Comparison of ENCODE assay signal across 26 cellular contexts in genomic region chr11:116680349-116681125, GRCh38.
"Had no signal": no experiment of that assay in that cellular context is flagged by ENCODE, and none has a peak within 500 bp of the region (broad histone marks: within the 10 kb centered on the region; RNA-seq: fewer than 3 reads in every experiment).

No MANE protein-coding gene starts in this region.

- H3K27me3 ChIP-seq: breast epithelium, colonic mucosa, dorsolateral prefrontal cortex, upper lobe of left lung had no signal

- H3K27ac Mint-ChIP-seq: activated naive CD8-positive, alpha-beta T cell; activated T-cell treated with anti-CD3 and anti-CD28 coated beads, Interleukin-2, amount 50 U/mL, for 24 hours; activated T-helper 2 cell treated with anti-CD3 and anti-CD28 coated beads, Interferon-gamma antibody, Interleukin-2, Interleukin-4, amounts not matched to agents 10 μg/mL and 5 μg/mL and 100 μg/mL, durations not matched to agents 14 hours and 24 hours and 36 hours; effector memory CD8-positive, alpha-beta T cell; memory B cell; nephron had no signal

- H3K9me3 ChIP-seq: colonic mucosa, esophagus squamous epithelium, thoracic aorta had no signal

- H3K4me3 ChIP-seq: breast epithelium, colonic mucosa, dorsolateral prefrontal cortex, esophagus squamous epithelium, heart right ventricle, thoracic aorta, upper lobe of left lung had no signal

- H3K27ac ChIP-seq: breast epithelium, colonic mucosa, dorsolateral prefrontal cortex, esophagus squamous epithelium, heart right ventricle, thoracic aorta, upper lobe of left lung, WERI-Rb-1 had no signal

- H3K9me3 Mint-ChIP-seq: activated T-helper 2 cell treated with anti-CD3 and anti-CD28 coated beads, Interferon-gamma antibody, Interleukin-2, Interleukin-4, amounts not matched to agents 10 μg/mL and 5 μg/mL and 100 μg/mL, durations not matched to agents 14 hours and 24 hours and 36 hours; effector memory CD8-positive, alpha-beta T cell had no signal

- H3K36me3 Mint-ChIP-seq: activated naive CD8-positive, alpha-beta T cell; memory B cell had no signal

- H3K4me3 Mint-ChIP-seq: activated naive CD8-positive, alpha-beta T cell; activated T-cell treated with anti-CD3 and anti-CD28 coated beads, Interleukin-2, amount 50 U/mL, for 24 hours; central memory CD8-positive, alpha-beta T cell; effector memory CD8-positive, alpha-beta T cell; memory B cell; nephron had no signal

- H3K4me1 ChIP-seq: breast epithelium, colonic mucosa, esophagus squamous epithelium, heart right ventricle, upper lobe of left lung had no signal

- ATAC-seq: effector memory CD8-positive, alpha-beta T cell; heart right ventricle; left colon; sciatic nerve had no signal

- H3K4me1 Mint-ChIP-seq: central memory CD8-positive, alpha-beta T cell; memory B cell; nephron had no signal

- H3K36me3 ChIP-seq: breast epithelium, colonic mucosa, esophagus squamous epithelium, heart right ventricle, thoracic aorta, upper lobe of left lung, WERI-Rb-1 had no signal

- DNase-seq: activated CD4-positive, CD25-positive, alpha-beta regulatory T cell treated with anti-CD3 and anti-CD28 coated beads, Interleukin-2, amount 50 U/mL, for 72 hours; activated CD8-positive, alpha-beta memory T cell treated with anti-CD3 and anti-CD28 coated beads for 24 hours; activated CD8-positive, alpha-beta memory T cell treated with anti-CD3 and anti-CD28 coated beads, Interleukin-2, amount 50 U/mL, for 4 hours; activated naive CD4-positive, alpha-beta T cell; activated T-cell treated with anti-CD3 and anti-CD28 coated beads, Interleukin-2, amount 50 U/mL, for 24 hours; colonic mucosa; dorsolateral prefrontal cortex; effector memory CD8-positive, alpha-beta T cell; esophagus squamous epithelium; heart right ventricle; islet precursor cell; left colon; nucleus accumbens; stimulated activated CD4-positive, alpha-beta T cell treated with anti-CD3 and anti-CD28 coated beads, Interleukin-2, amount 100 ng/mL, for 48 hours; stimulated activated naive CD4-positive, alpha-beta T cell treated with Interleukin-2 at 50 U/mL for 16 hours; T-helper 1 cell; upper lobe of left lung; WERI-Rb-1 had no signal
